16 cellular contexts compared by ENCODE assay signal in genomic region chr6:149014631-149015171, GRCh38.
A peak's percentile ranks its signal among the peaks of the same experiment; 100 is the strongest.
DNase-seq lines count a peak whose midpoint lies in the region; ATAC-seq and TF ChIP-seq lines count a peak whose summit lies in the region.
"Had no signal": no experiment of that assay in that cellular context is flagged by ENCODE, and none has a peak within 500 bp of the region (broad histone marks: within the 10 kb centered on the region; RNA-seq: fewer than 3 reads in every experiment).

No MANE protein-coding gene starts in this region.

- no peak for TF ChIP-seq CTCF in WTC11 (IDR thresholded peaks at IDR 0.05)
- no peak for TF ChIP-seq CTCF in OCI-LY7 (conservative IDR thresholded peaks at IDR 0.05; ENCODE audit: low read length)

- H3K9me3 ChIP-seq in OCI-LY7 (ENCODE audit: low read length): no peaks in the 10 kb centered on the region

- no peaks in the 10 kb centered on the region for H3K27me3 Mint-ChIP-seq in WTC11 (ENCODE audit: low read depth)
- H3K27me3 Mint-ChIP-seq: CD4-positive, alpha-beta T cell had no signal

- POLR2A ChIA-PET in WTC11 (lab: Charles Lee) (no interaction called here), OCI-LY7 (lab: Charles Lee) (interaction anchor here (0.8 kb wide), 1 partner anchor 11 kb away, joined by 5 read pairs; no protein-coding TSS in a partner anchor)

- intact Hi-C loops in OCI-LY7 (cut with micrococcal nuclease; ENCODE audit: unreplicated experiment): no loop called here

- no peaks in the 10 kb centered on the region for H3K36me3 ChIP-seq in OCI-LY7 (ENCODE audit: insufficient read depth, low read length)

- no peaks in the 10 kb centered on the region for H3K79me2 ChIP-seq in OCI-LY7 (ENCODE audit: insufficient read depth, low read depth, low read length)

- H4K20me1 ChIP-seq in OCI-LY7 (ENCODE audit: insufficient read depth, low read length): no peaks in the 10 kb centered on the region

- CTCF ChIA-PET in WTC11 (lab: Charles Lee) (interaction anchor here (0.6 to 1.2 kb wide), 7 partner anchors 11 to 438 kb away, joined by 3 to 6 read pairs (median 4); no protein-coding TSS in a partner anchor), OCI-LY7 (lab: Charles Lee; ENCODE audit: unreplicated experiment) (no interaction called here)

- H3K4me2 ChIP-seq in OCI-LY7 (ENCODE audit: low read length): no peak overlapping the region
- H3K4me2 ChIP-seq: PC-9 had no signal

- H2AFZ ChIP-seq in OCI-LY7 (ENCODE audit: low read length): no peak overlapping the region
- H2AFZ ChIP-seq: PC-9 had no signal

- peak; percentile 81 for DNase-seq in HT1080 (ENCODE audit: low read depth)
- peak; percentile 65 for DNase-seq in WTC11 (ENCODE audit: low spot score)
- peak; percentile 99 for DNase-seq in iPS DF 19.7 (ENCODE audit: low read depth, low spot score)
- no peak for DNase-seq in stimulated activated effector memory CD8-positive, alpha-beta T cell treated with anti-CD3 and anti-CD28 coated beads, Interleukin-12 subunit alpha, Interleukin-12 subunit beta, amount 100 ng/mL, for 72 hours (ENCODE audit: low spot score in 2 of 2)
- no peak for DNase-seq in NCI-H1694 (lab: John Stamatoyannopoulos, UW)
- DNase-seq in OCI-LY7 (ENCODE audit: low spot score): no peak
- DNase-seq in activated CD4-positive, alpha-beta T cell treated with anti-CD3 and anti-CD28 coated beads for 4 hours: no peak
- DNase-seq in activated CD4-positive, alpha-beta T cell treated with anti-CD3 and anti-CD28 coated beads, Interleukin-2, amount 50 U/mL, for 48 hours: no peak
- DNase-seq: activated CD8-positive, alpha-beta memory T cell treated with anti-CD3 and anti-CD28 coated beads for 24 hours; CD4-positive, alpha-beta T cell; GDM1; mammary epithelial cell; NCI-H345; PC-9; T1000 had no signal

- H3K27ac Mint-ChIP-seq in WTC11: peak overlapping the region; percentile 97
- peak overlapping the region; percentile 54 for H3K27ac Mint-ChIP-seq in stimulated activated effector memory CD8-positive, alpha-beta T cell treated with anti-CD3 and anti-CD28 coated beads, Interleukin-12 subunit alpha, Interleukin-12 subunit beta, amount 100 ng/mL, for 72 hours
- H3K27ac Mint-ChIP-seq: CD4-positive, alpha-beta T cell had no signal

- H3K27ac ChIP-seq in OCI-LY7 (ENCODE audit: low read depth, low read length, poor library complexity, severe bottlenecking): no peak overlapping the region
- H3K27ac ChIP-seq: PC-9 had no signal

- peaks cover 26% of the 10 kb centered on the region for H3K36me3 Mint-ChIP-seq in WTC11
- H3K36me3 Mint-ChIP-seq in stimulated activated effector memory CD8-positive, alpha-beta T cell treated with anti-CD3 and anti-CD28 coated beads, Interleukin-12 subunit alpha, Interleukin-12 subunit beta, amount 100 ng/mL, for 72 hours: no peaks in the 10 kb centered on the region

- H3K4me3 ChIP-seq in OCI-LY7 (ENCODE audit: low read depth, low read length, poor library complexity, severe bottlenecking): no peak overlapping the region
- H3K4me3 ChIP-seq: PC-9, skin epidermis had no signal

- H3K9me3 Mint-ChIP-seq in WTC11: no peaks in the 10 kb centered on the region
- H3K9me3 Mint-ChIP-seq in stimulated activated effector memory CD8-positive, alpha-beta T cell treated with anti-CD3 and anti-CD28 coated beads, Interleukin-12 subunit alpha, Interleukin-12 subunit beta, amount 100 ng/mL, for 72 hours: no peaks in the 10 kb centered on the region
- H3K9me3 Mint-ChIP-seq: CD4-positive, alpha-beta T cell had no signal

- no TSS peak for BruUV-seq in OCI-LY7 (replicated peaks; lab: Mats Ljungman, UMichigan)

- peaks cover 75% of the 10 kb centered on the region for H3K4me1 Mint-ChIP-seq in WTC11
- peaks cover 6% of the 10 kb centered on the region for H3K4me1 Mint-ChIP-seq in stimulated activated effector memory CD8-positive, alpha-beta T cell treated with anti-CD3 and anti-CD28 coated beads, Interleukin-12 subunit alpha, Interleukin-12 subunit beta, amount 100 ng/mL, for 72 hours

- peak; percentile 96 for ATAC-seq in WTC11
- ATAC-seq in stimulated activated effector memory CD8-positive, alpha-beta T cell treated with anti-CD3 and anti-CD28 coated beads, Interleukin-12 subunit alpha, Interleukin-12 subunit beta, amount 100 ng/mL, for 72 hours: no peak

- H3K4me3 Mint-ChIP-seq in WTC11: peak overlapping the region; percentile 44
- H3K4me3 Mint-ChIP-seq in stimulated activated effector memory CD8-positive, alpha-beta T cell treated with anti-CD3 and anti-CD28 coated beads, Interleukin-12 subunit alpha, Interleukin-12 subunit beta, amount 100 ng/mL, for 72 hours: no peak overlapping the region
- H3K4me3 Mint-ChIP-seq: CD4-positive, alpha-beta T cell had no signal

- no peaks in the 10 kb centered on the region for H3K9me2 ChIP-seq in OCI-LY7 (ENCODE audit: insufficient read depth, low read length)

- H3K4me1 ChIP-seq in OCI-LY7 (ENCODE audit: insufficient read depth, low read length, poor library complexity, severe bottlenecking): no peaks in the 10 kb centered on the region

TF ChIP-seq in WTC11, 78 proteins besides CTCF, POLR2A, EP300 and RAD21 (continues in another document):
- TF ChIP-seq ZNF263 (CRISPR knock-in tag; IDR thresholded peaks at IDR 0.05; ENCODE audit: low read depth) (no peak; the same call in 1 of the 2 replicates), SMAD3 (CRISPR knock-in tag; IDR thresholded peaks at IDR 0.05; ENCODE audit: borderline replicate concordance) (peak; percentile 86; the same call in 1 of the 2 replicates), NFE2L1 (CRISPR knock-in tag; IDR thresholded peaks at IDR 0.05) (0 out of 2 replicates have a peak, but pooled peaks have one; percentile 79), TEAD1 (CRISPR knock-in tag; IDR thresholded peaks at IDR 0.05) (peak; percentile 75; the same call in 1 of the 2 replicates), ZNF232 (CRISPR knock-in tag; IDR thresholded peaks at IDR 0.05) (0 out of 2 replicates have a peak, but pooled peaks have one; percentile 73), ZNF317 (CRISPR knock-in tag; IDR thresholded peaks at IDR 0.05; ENCODE audit: borderline replicate concordance, low read depth) (no peak), MAX (CRISPR knock-in tag; IDR thresholded peaks at IDR 0.05) (peak; percentile 54; the same call in 1 of the 2 replicates), ATF3 (CRISPR knock-in tag; conservative IDR thresholded peaks at IDR 0.05) (no peak), FOXK1 (CRISPR knock-in tag; IDR thresholded peaks at IDR 0.05) (peak; percentile 66; the same call in 1 of the 2 replicates), ZNF512 (CRISPR knock-in tag; IDR thresholded peaks at IDR 0.05; ENCODE audit: borderline replicate concordance) (no peak), TCF7 (CRISPR knock-in tag; IDR thresholded peaks at IDR 0.05; ENCODE audit: low read depth) (no peak)
- TF ChIP-seq, protein P1, sequence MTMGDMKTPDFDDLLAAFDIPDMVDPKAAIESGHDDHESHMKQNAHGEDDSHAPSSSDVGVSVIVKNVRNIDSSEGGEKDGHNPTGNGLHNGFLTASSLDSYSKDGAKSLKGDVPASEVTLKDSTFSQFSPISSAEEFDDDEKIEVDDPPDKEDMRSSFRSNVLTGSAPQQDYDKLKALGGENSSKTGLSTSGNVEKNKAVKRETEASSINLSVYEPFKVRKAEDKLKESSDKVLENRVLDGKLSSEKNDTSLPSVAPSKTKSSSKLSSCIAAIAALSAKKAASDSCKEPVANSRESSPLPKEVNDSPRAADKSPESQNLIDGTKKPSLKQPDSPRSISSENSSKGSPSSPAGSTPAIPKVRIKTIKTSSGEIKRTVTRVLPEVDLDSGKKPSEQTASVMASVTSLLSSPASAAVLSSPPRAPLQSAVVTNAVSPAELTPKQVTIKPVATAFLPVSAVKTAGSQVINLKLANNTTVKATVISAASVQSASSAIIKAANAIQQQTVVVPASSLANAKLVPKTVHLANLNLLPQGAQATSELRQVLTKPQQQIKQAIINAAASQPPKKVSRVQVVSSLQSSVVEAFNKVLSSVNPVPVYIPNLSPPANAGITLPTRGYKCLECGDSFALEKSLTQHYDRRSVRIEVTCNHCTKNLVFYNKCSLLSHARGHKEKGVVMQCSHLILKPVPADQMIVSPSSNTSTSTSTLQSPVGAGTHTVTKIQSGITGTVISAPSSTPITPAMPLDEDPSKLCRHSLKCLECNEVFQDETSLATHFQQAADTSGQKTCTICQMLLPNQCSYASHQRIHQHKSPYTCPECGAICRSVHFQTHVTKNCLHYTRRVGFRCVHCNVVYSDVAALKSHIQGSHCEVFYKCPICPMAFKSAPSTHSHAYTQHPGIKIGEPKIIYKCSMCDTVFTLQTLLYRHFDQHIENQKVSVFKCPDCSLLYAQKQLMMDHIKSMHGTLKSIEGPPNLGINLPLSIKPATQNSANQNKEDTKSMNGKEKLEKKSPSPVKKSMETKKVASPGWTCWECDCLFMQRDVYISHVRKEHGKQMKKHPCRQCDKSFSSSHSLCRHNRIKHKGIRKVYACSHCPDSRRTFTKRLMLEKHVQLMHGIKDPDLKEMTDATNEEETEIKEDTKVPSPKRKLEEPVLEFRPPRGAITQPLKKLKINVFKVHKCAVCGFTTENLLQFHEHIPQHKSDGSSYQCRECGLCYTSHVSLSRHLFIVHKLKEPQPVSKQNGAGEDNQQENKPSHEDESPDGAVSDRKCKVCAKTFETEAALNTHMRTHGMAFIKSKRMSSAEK (CRISPR knock-in tag; IDR thresholded peaks at IDR 0.05; ENCODE audit: borderline replicate concordance): no peak

Comparison
In these comparisons a context has a peak if more than half of its experiments do, and no peak if none do; other contexts are left out.
1. DNase-seq: peak in HT1080 (single experiment), WTC11 (single experiment) and iPS DF 19.7 (single experiment); none in stimulated activated effector memory CD8-positive, alpha-beta T cell treated with anti-CD3 and anti-CD28 coated beads, Interleukin-12 subunit alpha, Interleukin-12 subunit beta, amount 100 ng/mL, for 72 hours (0 of 2), NCI-H1694 (single experiment), OCI-LY7 (single experiment), activated CD4-positive, alpha-beta T cell treated with anti-CD3 and anti-CD28 coated beads for 4 hours (0 of 2) and activated CD4-positive, alpha-beta T cell treated with anti-CD3 and anti-CD28 coated beads, Interleukin-2, amount 50 U/mL, for 48 hours (0 of 2).